In the genomic region with DNA sequence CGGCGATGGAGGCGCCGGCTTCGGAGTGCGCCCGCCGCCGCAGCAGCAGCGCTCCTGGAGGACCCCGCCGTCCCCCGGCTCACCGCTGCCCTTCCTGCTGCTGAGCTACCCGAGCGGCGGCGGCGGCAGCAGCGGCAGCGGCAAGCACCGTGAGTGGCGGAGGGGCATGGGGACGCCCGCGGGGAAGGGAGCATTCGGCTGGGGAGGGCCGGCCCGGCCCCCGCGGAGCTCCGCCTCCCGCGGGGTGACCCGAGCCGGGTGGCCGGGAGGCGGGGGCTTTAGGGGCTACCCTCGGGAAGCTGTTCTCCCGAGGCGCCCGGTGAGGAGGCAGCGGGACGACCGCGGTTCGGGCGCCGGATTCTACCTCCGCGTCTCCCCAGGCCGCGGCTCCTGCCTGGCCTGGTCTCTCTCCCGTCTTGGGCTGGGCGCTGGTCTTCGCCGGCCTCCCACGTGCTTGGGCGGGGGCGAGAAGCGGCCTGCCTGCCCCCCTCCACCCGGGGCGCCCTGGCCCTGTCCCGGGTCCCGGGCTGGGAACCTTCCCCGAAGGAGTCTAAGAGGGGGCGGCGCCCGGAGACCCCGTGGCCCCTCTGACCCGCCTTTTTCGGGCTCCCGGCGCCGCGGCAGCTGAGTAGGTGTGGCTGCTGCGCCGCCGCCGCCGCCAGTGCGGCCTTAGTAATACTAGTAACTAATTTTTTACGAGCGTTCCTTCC, we compare ENCODE assay signal across 8 cellular contexts. TPM values are rescaled to one million over a fixed set of nuclear protein-coding genes. Genes with fewer than 3 reads are reported as not detected.
DNase-seq lines count a peak whose midpoint lies in the region; ATAC-seq and TF ChIP-seq lines count a peak whose summit lies in the region.

No MANE protein-coding gene starts in this region.

- peak overlapping the region; percentile 84 for H3K4me3 Mint-ChIP-seq in activated CD4-positive, alpha-beta memory T cell treated with anti-CD3 and anti-CD28 coated beads for 36 hours

- peak overlapping the region; percentile 98 for H3K27ac ChIP-seq in lung (ENCODE audit: low read depth in 1 of 2, low read length in 1 of 2)

- H3K9me3 Mint-ChIP-seq in activated CD4-positive, alpha-beta memory T cell treated with anti-CD3 and anti-CD28 coated beads for 36 hours: no peaks in the 10 kb centered on the region

- in situ Hi-C loops in GM18951 (cut with MboI; ENCODE audit: low sequenced_read_pairs, unreplicated experiment): no loop called here

- peaks cover 3 to 5% of the 10 kb centered on the region in 2 donors for H3K4me1 ChIP-seq in lung (ENCODE audit: control insufficient read depth in 2 of 2, insufficient read depth in 2 of 2, low read length in 2 of 2)

- WGBS in lung, 2 donors: 0 to 1% methylated on average over 60 to 84 of the region's 84 CpGs

- CTCF ChIA-PET in activated CD4-positive, alpha-beta memory T cell treated with anti-CD3 and anti-CD28 coated beads for 36 hours (lab: Charles Lee): interaction anchor here (0.7 to 3.9 kb wide), 8 partner anchors 7 to 32 kb away, joined by 3 to 23 read pairs (median 6); a partner anchor contains a TSS

- TF ChIP-seq POLR2A in GM18951 (IDR thresholded peaks at IDR 0.05; ENCODE audit: extremely low read depth, insufficient read depth, insufficient read length): peak; percentile 56

- H3K4me1 Mint-ChIP-seq in activated CD4-positive, alpha-beta memory T cell treated with anti-CD3 and anti-CD28 coated beads for 36 hours (ENCODE audit: low read depth): peaks cover 29% of the 10 kb centered on the region

- DNase-seq in Ammon's horn (ENCODE audit: low spot score): peak; percentile 66
- DNase-seq in NCI-H510A (lab: John Stamatoyannopoulos, UW): peak; percentile 66
- DNase-seq in activated CD4-positive, alpha-beta memory T cell treated with anti-CD3 and anti-CD28 coated beads for 36 hours: peak; percentile 80
- peak; percentile 81 for DNase-seq in ecto neural progenitor cell (ENCODE audit: low spot score)
- DNase-seq in lung (ENCODE audit: low spot score): peak; percentile 77
- peak; percentile 51 to 54 (median 53) for DNase-seq in stimulated activated CD4-positive, alpha-beta T cell treated with anti-CD3 and anti-CD28 coated beads, TNF-alpha, amount 100 ng/mL, for 4 hours (ENCODE audit: low read depth in 3 of 3)

- POLR2A ChIA-PET in activated CD4-positive, alpha-beta memory T cell treated with anti-CD3 and anti-CD28 coated beads for 36 hours (lab: Charles Lee): interaction anchor here (1.3 to 3.2 kb wide), 7 partner anchors 16 to 288 kb away, joined by 3 to 19 read pairs (median 7); a partner anchor contains a TSS

- no peak for TF ChIP-seq CTCF in lung (IDR thresholded peaks at IDR 0.05; ENCODE audit: control extremely low read depth, extremely low read depth)

- peak; percentile 50 for ATAC-seq in HG03108 (IDR thresholded peaks at IDR 0.05; ENCODE audit: unreplicated experiment)
- ATAC-seq in lung (ENCODE audit: insufficient read depth, low FRiP score): peak; percentile 64

- H3K36me3 ChIP-seq in lung (ENCODE audit: control insufficient read depth in 2 of 2, insufficient read depth in 2 of 2, low read length in 2 of 2): no peaks in the 10 kb centered on the region

- H3K36me3 Mint-ChIP-seq in activated CD4-positive, alpha-beta memory T cell treated with anti-CD3 and anti-CD28 coated beads for 36 hours: no peaks in the 10 kb centered on the region

- H3K27me3 Mint-ChIP-seq in activated CD4-positive, alpha-beta memory T cell treated with anti-CD3 and anti-CD28 coated beads for 36 hours: no peaks in the 10 kb centered on the region

- no peaks in the 10 kb centered on the region for H3K27me3 ChIP-seq in lung (ENCODE audit: control insufficient read depth, insufficient read depth)

- peak overlapping the region; percentile 80 for H3K27ac Mint-ChIP-seq in activated CD4-positive, alpha-beta memory T cell treated with anti-CD3 and anti-CD28 coated beads for 36 hours

- peak overlapping the region; percentile 80 for H3K4me3 ChIP-seq in lung

- intact Hi-C loops in activated CD4-positive, alpha-beta memory T cell treated with anti-CD3 and anti-CD28 coated beads for 36 hours (cut with micrococcal nuclease): loop anchor here (1.0 kb wide), 2 partner anchors 96 to 135 kb away; no protein-coding TSS in a partner anchor

- H3K9me3 ChIP-seq in lung (ENCODE audit: control insufficient read depth in 2 of 2, insufficient read depth in 1 of 2, low read length in 1 of 2): no peaks in the 10 kb centered on the region

RNA-seq across cellular contexts. Expression of a gene that starts 16.5 kb away (rescaled TPM):
- total RNA-seq in activated CD4-positive, alpha-beta memory T cell treated with anti-CD3 and anti-CD28 coated beads for 36 hours: 10 to 100 TPM; 15.8 to 17.2 TPM
- total RNA-seq in lung: 100 to 1,000 TPM in 1 of 2 donors, 10 to 100 TPM in 1; 61.5 to 122 TPM
- polyA plus RNA-seq in lung: 10 to 100 TPM; 17.2 to 25.0 TPM

RNA-seq across cellular contexts. Expression of a gene that starts 17.0 kb away (rescaled TPM):
- total RNA-seq in activated CD4-positive, alpha-beta memory T cell treated with anti-CD3 and anti-CD28 coated beads for 36 hours: 10 to 100 TPM; 33.6 to 35.5 TPM
- total RNA-seq in lung: 10 to 100 TPM; 20.1 to 25.8 TPM
- polyA plus RNA-seq in lung: 10 to 100 TPM; 30.5 to 32.0 TPM

RNA-seq across cellular contexts. Expression of a gene that starts 39.0 kb away (rescaled TPM):
- not detected for total RNA-seq in activated CD4-positive, alpha-beta memory T cell treated with anti-CD3 and anti-CD28 coated beads for 36 hours
- 100 to 1,000 TPM; 131 to 276 TPM for total RNA-seq in lung
- polyA plus RNA-seq in lung: 10 to 100 TPM; 18.3 to 91.8 TPM

Comparison
In these comparisons a context has a peak if more than half of its experiments do, and no peak if none do; other contexts are left out.
1. Peak in every context shown above with its lines: DNase-seq, ATAC-seq, H3K4me3 ChIP-seq and H3K27ac ChIP-seq.
2. RNA of a gene that starts 39.0 kb away (total RNA-seq): 131 to 276 TPM in lung; not detected in activated CD4-positive, alpha-beta memory T cell treated with anti-CD3 and anti-CD28 coated beads for 36 hours; every median in the first group is over 100 times any median in the second.